ENCODE assay signal across 9 cellular contexts in the genomic region with DNA sequence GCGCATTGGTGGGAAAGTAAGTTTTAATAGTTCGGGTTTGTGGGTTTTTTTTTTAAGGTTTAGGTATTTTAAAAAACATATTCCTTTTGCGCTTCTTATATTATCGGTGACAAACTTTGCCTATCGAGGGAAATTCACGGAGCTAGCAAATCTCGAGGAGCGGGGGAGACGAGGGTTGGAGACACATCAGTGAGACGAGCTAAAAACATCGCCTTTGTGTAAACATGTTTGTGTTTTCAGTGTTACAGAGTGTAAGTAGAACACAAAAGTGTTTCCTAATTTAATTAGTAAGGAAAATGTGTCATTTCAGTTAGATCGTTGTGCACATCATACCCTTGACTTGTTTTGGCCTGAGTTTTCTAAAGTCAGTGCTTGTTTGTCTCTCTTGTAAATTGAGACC. TPM values are rescaled to one million over a fixed set of nuclear protein-coding genes. Genes with fewer than 3 reads are reported as not detected.
A peak's percentile ranks its signal among the peaks of the same experiment; 100 is the strongest.
DNase-seq lines count a peak whose midpoint lies in the region; ATAC-seq and TF ChIP-seq lines count a peak whose summit lies in the region.
"Had no signal": no experiment of that assay in that cellular context is flagged by ENCODE, and none has a peak within 500 bp of the region (broad histone marks: within the 10 kb centered on the region; RNA-seq: fewer than 3 reads in every experiment).

No MANE protein-coding gene starts in this region.

- peaks cover 27 to 30% of the 10 kb centered on the region in 2 donors for H3K4me1 ChIP-seq in duodenal mucosa (ENCODE audit: control insufficient read depth in 1 of 2, insufficient read depth in 2 of 2, low read length in 2 of 2)

- H3K9me3 ChIP-seq in MG63 (no peaks in the 10 kb centered on the region), duodenal mucosa (ENCODE audit: control insufficient read depth in 1 of 2, low read length in 2 of 2) (no peaks in the 10 kb centered on the region)

- H3K4me1 Mint-ChIP-seq in CD14-positive monocyte, result peaks cover 26% of the 10 kb centered on the region
- peaks cover 32% of the 10 kb centered on the region for H3K4me1 Mint-ChIP-seq in nephron progenitor cell

- intact Hi-C loops in CD14-positive monocyte (cut with micrococcal nuclease), result loop anchor here in 1 of 2 donors (5.0 to 10.0 kb wide), 2 partner anchors 68 to 684 kb away; a partner anchor contains a TSS

- H3K4me3 Mint-ChIP-seq in CD14-positive monocyte (peak overlapping the region; percentile 89 to 96), nephron progenitor cell (peak overlapping the region; percentile 95)

- H3K9ac ChIP-seq in duodenal mucosa (ENCODE audit: low read depth in 1 of 2, low read length in 2 of 2), result peak overlapping the region; percentile 93 to 99

- no peaks in the 10 kb centered on the region for H3K27me3 ChIP-seq in MG63
- no peaks in the 10 kb centered on the region for H3K27me3 ChIP-seq in duodenal mucosa (ENCODE audit: control insufficient read depth in 1 of 2, insufficient read depth in 2 of 2, low read length in 2 of 2)

- H3K27ac Mint-ChIP-seq in CD14-positive monocyte, result peak overlapping the region in 6 of 7 donors; percentile 96 to 99 (median 98)
- peak overlapping the region; percentile 97 for H3K27ac Mint-ChIP-seq in nephron progenitor cell

- peaks cover 4 to 7% (median 5%) of the 10 kb centered on the region in 3 donors for H3K27me3 Mint-ChIP-seq in CD14-positive monocyte (ENCODE audit: low read depth in 3 of 3)
- peaks cover 5% of the 10 kb centered on the region for H3K27me3 Mint-ChIP-seq in nephron progenitor cell (ENCODE audit: low read depth, poor library complexity)

- no peaks in the 10 kb centered on the region for H3K9me3 Mint-ChIP-seq in CD14-positive monocyte
- H3K9me3 Mint-ChIP-seq in nephron progenitor cell, result no peaks in the 10 kb centered on the region

- DNase-seq in CD14-positive monocyte (ENCODE audit: low spot score) (no peak), MG63 (no peak), nephron progenitor cell (no peak), T-helper 9 cell (no peak), NCI-H1436 treated with DMSO at 0.1 percent for 48 hours (lab: John Stamatoyannopoulos, UW) (no peak), activated gamma-delta T cell (lab: John Stamatoyannopoulos, UW) (no peak)
- DNase-seq: stimulated activated naive CD4-positive, alpha-beta T cell treated with Interleukin-2 at 50 U/mL for 16 hours had no signal

- peaks cover 40 to 46% of the 10 kb centered on the region in 2 donors for H3K36me3 Mint-ChIP-seq in CD14-positive monocyte
- H3K36me3 Mint-ChIP-seq in nephron progenitor cell (ENCODE audit: low read depth), result peaks cover 43% of the 10 kb centered on the region

- TF ChIP-seq CTCF in CD14-positive monocyte (IDR thresholded peaks at IDR 0.05), result no peak
- TF ChIP-seq CTCF in nephron progenitor cell (IDR thresholded peaks at IDR 0.05), result no peak

- ATAC-seq in HG03460 (IDR thresholded peaks at IDR 0.05; ENCODE audit: unreplicated experiment), result no peak

- H3K36me3 ChIP-seq in MG63 (peaks cover 54% of the 10 kb centered on the region), duodenal mucosa (ENCODE audit: control insufficient read depth in 1 of 2, insufficient read depth in 2 of 2, low read length in 2 of 2) (peaks cover 17 to 29% of the 10 kb centered on the region in 2 donors)

- no peak overlapping the region for H3K27ac ChIP-seq in duodenal mucosa (ENCODE audit: low read depth, low read length)

- peak overlapping the region; percentile 96 for H3K4me3 ChIP-seq in MG63
- H3K4me3 ChIP-seq in duodenal mucosa (ENCODE audit: low read depth in 1 of 2, low read length in 2 of 2), result peak overlapping the region; percentile 96

RNA-seq across cellular contexts. Expression of a gene that starts 0.9 kb away (rescaled TPM):
- polyA plus RNA-seq in CD14-positive monocyte, result 100 to 1,000 TPM; 512 to 559 TPM
- total RNA-seq in MG63 (2014; rRNA removed; shearing (Covaris generic); ENCODE audit: low replicate concordance), result 284 and 469 TPM in 2 replicates

RNA-seq across cellular contexts. Expression of a gene that starts 50.6 kb away (rescaled TPM):
- not detected for polyA plus RNA-seq in CD14-positive monocyte
- 9.6 and 26.5 TPM in 2 replicates for total RNA-seq in MG63 (2014; rRNA removed; shearing (Covaris generic); ENCODE audit: low replicate concordance)
